24 cellular contexts compared by ENCODE assay signal in genomic region chr16:12536412-12536746, GRCh38.
A peak's percentile ranks its signal among the peaks of the same experiment; 100 is the strongest.
DNase-seq lines count a peak whose midpoint lies in the region; ATAC-seq lines count a peak whose summit lies in the region.
"Had no signal": no experiment of that assay in that cellular context is flagged by ENCODE, and none has a peak within 500 bp of the region (broad histone marks: within the 10 kb centered on the region; RNA-seq: fewer than 3 reads in every experiment).

No MANE protein-coding gene starts in this region.

- H3K36me3 ChIP-seq in esophagus (ENCODE audit: control insufficient read depth in 2 of 2, insufficient read depth in 2 of 2, low read length in 1 of 2): no peaks in the 10 kb centered on the region
- H3K36me3 ChIP-seq: BLaER1 treated with 17β-estradiol and CSF1 and Interleukin-3, amounts not matched to agents 10 nM and 100 nM; ovary; upper lobe of left lung had no signal

- no peak for DNase-seq in activated naive CD4-positive, alpha-beta T cell treated with anti-CD3 and anti-CD28 coated beads for 36 hours
- no peak for DNase-seq in activated naive CD4-positive, alpha-beta T cell (lab: John Stamatoyannopoulos, UW)
- DNase-seq in T-helper 17 cell: no peak
- no peak for DNase-seq in activated T-cell treated with anti-CD3 and anti-CD28 coated beads, Interleukin-2, amount 50 U/mL, for 72 hours
- no peak for DNase-seq in NCI-H2029 treated with DMSO at 0.1 percent for 48 hours (lab: John Stamatoyannopoulos, UW)
- DNase-seq in NCI-H510A treated with DMSO at 0.1 percent for 48 hours (lab: John Stamatoyannopoulos, UW): no peak
- DNase-seq: caudate nucleus, DMS79, GDM1, HCEC 1CT, NCI-H1092, NCI-H187, NCI-H524 treated with DMSO at 0.1 percent for 48 hours, ovary, PC-3, T-helper 9 cell, upper lobe of left lung had no signal

- H3K27me3 ChIP-seq in esophagus (ENCODE audit: control insufficient read depth in 1 of 2, insufficient read depth in 2 of 2, low read length in 2 of 2): no peaks in the 10 kb centered on the region
- H3K27me3 ChIP-seq: BLaER1 treated with 17β-estradiol and CSF1 and Interleukin-3, amounts not matched to agents 10 nM and 100 nM; ovary; upper lobe of left lung had no signal

- peak overlapping the region; percentile 83 for H3K27ac Mint-ChIP-seq in activated naive CD4-positive, alpha-beta T cell treated with anti-CD3 and anti-CD28 coated beads for 36 hours
- H3K27ac Mint-ChIP-seq in T-helper 17 cell: peak overlapping the region; percentile 60
- peak overlapping the region; percentile 97 for H3K27ac Mint-ChIP-seq in activated T-cell treated with anti-CD3 and anti-CD28 coated beads, Interleukin-2, amount 50 U/mL, for 72 hours
- H3K27ac Mint-ChIP-seq: WTC11 had no signal

- H3K4me3 Mint-ChIP-seq in activated naive CD4-positive, alpha-beta T cell treated with anti-CD3 and anti-CD28 coated beads for 36 hours: no peak overlapping the region
- H3K4me3 Mint-ChIP-seq in T-helper 17 cell: no peak overlapping the region
- peak overlapping the region; percentile 78 to 81 for H3K4me3 Mint-ChIP-seq in activated T-cell treated with anti-CD3 and anti-CD28 coated beads, Interleukin-2, amount 50 U/mL, for 72 hours
- H3K4me3 Mint-ChIP-seq: WTC11 had no signal

- WGBS in esophagus, 2 donors: 73% methylated on average over 5 of the region's 5 CpGs

- H3K27me3 Mint-ChIP-seq in activated naive CD4-positive, alpha-beta T cell treated with anti-CD3 and anti-CD28 coated beads for 36 hours (ENCODE audit: low read depth): no peaks in the 10 kb centered on the region
- no peaks in the 10 kb centered on the region for H3K27me3 Mint-ChIP-seq in T-helper 17 cell
- H3K27me3 Mint-ChIP-seq in activated T-cell treated with anti-CD3 and anti-CD28 coated beads, Interleukin-2, amount 50 U/mL, for 72 hours (ENCODE audit: low read depth): no peaks in the 10 kb centered on the region
- H3K27me3 Mint-ChIP-seq: IgD-negative memory B cell had no signal

- peaks cover 5 to 28% of the 10 kb centered on the region in 2 donors for H3K4me1 ChIP-seq in esophagus (ENCODE audit: control insufficient read depth in 2 of 2, insufficient read depth in 2 of 2, low read length in 1 of 2)
- H3K4me1 ChIP-seq: Caco-2, upper lobe of left lung had no signal

- peaks cover 80% of the 10 kb centered on the region for H3K4me1 Mint-ChIP-seq in activated naive CD4-positive, alpha-beta T cell treated with anti-CD3 and anti-CD28 coated beads for 36 hours (ENCODE audit: low read depth)
- peaks cover 41% of the 10 kb centered on the region for H3K4me1 Mint-ChIP-seq in T-helper 17 cell
- H3K4me1 Mint-ChIP-seq in activated T-cell treated with anti-CD3 and anti-CD28 coated beads, Interleukin-2, amount 50 U/mL, for 72 hours (ENCODE audit: low read depth): peaks cover 100% of the 10 kb centered on the region

- H3K4me3 ChIP-seq in esophagus (ENCODE audit: low read depth in 1 of 2, low read length in 2 of 2): no peak overlapping the region
- H3K4me3 ChIP-seq: BLaER1 treated with 17β-estradiol and CSF1 and Interleukin-3, amounts not matched to agents 10 nM and 100 nM; ovary; skin epidermis; upper lobe of left lung had no signal

- CTCF ChIA-PET in activated naive CD4-positive, alpha-beta T cell treated with anti-CD3 and anti-CD28 coated beads for 36 hours (lab: Charles Lee): no interaction called here

- no peak for ATAC-seq in T-helper 17 cell
- ATAC-seq in activated T-cell treated with anti-CD3 and anti-CD28 coated beads, Interleukin-2, amount 50 U/mL, for 72 hours (replicated peaks in 1 of 2): no peak
- ATAC-seq: PC-3, SK-N-SH treated with all-trans-retinoic acid at 6 μM for 48 hours had no signal

- intact Hi-C loops in activated naive CD4-positive, alpha-beta T cell treated with anti-CD3 and anti-CD28 coated beads for 36 hours (cut with micrococcal nuclease): loop anchor here (1.0 to 5.0 kb wide), 3 partner anchors 110 to 754 kb away; no protein-coding TSS in a partner anchor

- peak overlapping the region; percentile 15 to 40 for H3K27ac ChIP-seq in esophagus (ENCODE audit: low read depth in 2 of 2, low read length in 1 of 2)
- H3K27ac ChIP-seq: BLaER1 treated with 17β-estradiol and CSF1 and Interleukin-3, amounts not matched to agents 10 nM and 100 nM; ovary; upper lobe of left lung had no signal

- no peaks in the 10 kb centered on the region for H3K36me3 Mint-ChIP-seq in activated naive CD4-positive, alpha-beta T cell treated with anti-CD3 and anti-CD28 coated beads for 36 hours (ENCODE audit: low read depth)
- H3K36me3 Mint-ChIP-seq in T-helper 17 cell (ENCODE audit: low read depth): no peaks in the 10 kb centered on the region
- peaks cover 0 to 3% of the 10 kb centered on the region in 2 donors for H3K36me3 Mint-ChIP-seq in activated T-cell treated with anti-CD3 and anti-CD28 coated beads, Interleukin-2, amount 50 U/mL, for 72 hours (ENCODE audit: insufficient read depth in 2 of 2)
- H3K36me3 Mint-ChIP-seq: WTC11 had no signal

- no peaks in the 10 kb centered on the region for H3K9me3 ChIP-seq in T-helper 17 cell (ENCODE audit: control insufficient read depth, low read length, poor library complexity, severe bottlenecking)
- no peaks in the 10 kb centered on the region for H3K9me3 ChIP-seq in esophagus (ENCODE audit: control insufficient read depth in 2 of 2, insufficient read depth in 1 of 2, low read depth in 1 of 2, low read length in 1 of 2)
- H3K9me3 ChIP-seq: BLaER1 treated with 17β-estradiol and CSF1 and Interleukin-3, amounts not matched to agents 10 nM and 100 nM; Caco-2; ovary; upper lobe of left lung had no signal

- H3K9me3 Mint-ChIP-seq in activated naive CD4-positive, alpha-beta T cell treated with anti-CD3 and anti-CD28 coated beads for 36 hours: no peaks in the 10 kb centered on the region
- no peaks in the 10 kb centered on the region for H3K9me3 Mint-ChIP-seq in activated T-cell treated with anti-CD3 and anti-CD28 coated beads, Interleukin-2, amount 50 U/mL, for 72 hours
- H3K9me3 Mint-ChIP-seq: IgD-negative memory B cell, WTC11 had no signal

Comparison
In these comparisons a context has a peak if more than half of its experiments do, and no peak if none do; other contexts are left out.
1. H3K4me3 Mint-ChIP-seq: peak in activated T-cell treated with anti-CD3 and anti-CD28 coated beads, Interleukin-2, amount 50 U/mL, for 72 hours (2 of 2); none in activated naive CD4-positive, alpha-beta T cell treated with anti-CD3 and anti-CD28 coated beads for 36 hours (single experiment) and T-helper 17 cell (single experiment).
2. Peak in every context shown above with its lines, with median percentiles within 50 percentile points of each other: H3K27ac Mint-ChIP-seq.